Comparison of ENCODE assay signal across 21 cellular contexts in the genomic region with DNA sequence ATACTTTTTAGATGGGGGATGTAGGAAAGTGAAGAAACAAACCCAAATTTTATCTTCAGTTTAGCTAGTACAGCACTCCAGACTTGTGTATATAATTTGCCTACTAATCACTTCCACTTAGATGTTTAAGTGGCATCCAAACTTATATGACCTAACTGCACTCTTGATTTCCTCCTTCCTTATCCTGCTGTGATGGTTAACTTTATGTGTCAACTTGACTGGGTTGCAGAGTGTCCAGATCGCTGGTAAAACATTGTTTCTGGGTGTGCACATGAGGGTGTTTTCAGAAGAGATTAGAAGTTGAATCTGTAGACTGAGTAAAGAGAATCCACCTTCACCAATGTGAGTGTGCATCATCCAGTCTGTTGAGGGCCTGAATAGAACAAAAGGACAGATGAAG.
A peak's percentile ranks its signal among the peaks of the same experiment; 100 is the strongest.
DNase-seq lines count a peak whose midpoint lies in the region; ATAC-seq, FAIRE-seq and TF ChIP-seq lines count a peak whose summit lies in the region.
"Had no signal": no experiment of that assay in that cellular context is flagged by ENCODE, and none has a peak within 500 bp of the region (broad histone marks: within the 10 kb centered on the region; RNA-seq: fewer than 3 reads in every experiment).

No MANE protein-coding gene starts in this region.

- H3K4me1 ChIP-seq in GM23338 (ENCODE audit: insufficient read depth) = no peaks in the 10 kb centered on the region
- H3K4me1 ChIP-seq in mucosa of descending colon (ENCODE audit: low read depth) = no peaks in the 10 kb centered on the region
- H3K4me1 ChIP-seq: BE2C, BLaER1 had no signal

- no peaks in the 10 kb centered on the region for H3F3A ChIP-seq in GM23338 (replicated peaks; ENCODE audit: low read depth)

- H3K79me2 ChIP-seq in GM23338 (replicated peaks; ENCODE audit: insufficient read depth) = no peaks in the 10 kb centered on the region

- no peaks in the 10 kb centered on the region for H3K36me3 Mint-ChIP-seq in GM23338 (ENCODE audit: low read depth)
- H3K36me3 Mint-ChIP-seq: CD14-positive monocyte; CD4-positive, alpha-beta memory T cell; CD4-positive, CD25-positive, alpha-beta regulatory T cell; CD8-positive, alpha-beta memory T cell had no signal

- no peak overlapping the region for H3K4me3 Mint-ChIP-seq in GM23338
- H3K4me3 Mint-ChIP-seq: CD14-positive monocyte; CD4-positive, alpha-beta memory T cell; CD4-positive, CD25-positive, alpha-beta regulatory T cell; CD8-positive, alpha-beta memory T cell had no signal

- no peaks in the 10 kb centered on the region for H3K27me3 ChIP-seq in GM23338 (ENCODE audit: insufficient read depth)
- H3K27me3 ChIP-seq: BE2C, BLaER1 had no signal

- no peaks in the 10 kb centered on the region for H3K9me3 ChIP-seq in mucosa of descending colon
- H3K9me3 ChIP-seq: BE2C, BLaER1 had no signal

- no peak for DNase-seq in D721Med (ENCODE audit: insufficient read length, low spot score)
- DNase-seq in GM23338 (ENCODE audit: low spot score) = no peak
- DNase-seq in mucosa of descending colon = no peak
- no peak for DNase-seq in NCI-H146 treated with DMSO at 0.1 percent for 48 hours (lab: John Stamatoyannopoulos, UW; ENCODE audit: unreplicated experiment)
- DNase-seq in NCI-H2107 (lab: John Stamatoyannopoulos, UW) = no peak
- DNase-seq: 8988T; ACHN; BE2C; C1 segment of cervical spinal cord; CD4-positive, alpha-beta memory T cell; CD4-positive, CD25-positive, alpha-beta regulatory T cell; CD8-positive, alpha-beta memory T cell; COR-L47; DMS79 treated with DMSO at 0.1 percent for 48 hours; GF-D8 had no signal

- intact Hi-C loops in mucosa of descending colon (cut with DNase I, micrococcal nuclease) = no loop called here

- H2AFZ ChIP-seq in GM23338 = 0 out of 2 replicates have a peak overlapping the region, but pooled peaks have one; percentile 52

- no peak for ATAC-seq in GM23338
- ATAC-seq in mucosa of descending colon = peak; percentile 76

- FAIRE-seq in D721Med (lab: Jason Lieb, UNC) = peak; percentile 25
- FAIRE-seq: A204.1, G401.6, GM12891, GM19239 had no signal

- H3K4me1 Mint-ChIP-seq in GM23338 = no peaks in the 10 kb centered on the region
- H3K4me1 Mint-ChIP-seq: CD4-positive, alpha-beta memory T cell; CD4-positive, CD25-positive, alpha-beta regulatory T cell; CD8-positive, alpha-beta memory T cell had no signal

- TF ChIP-seq CTCF in D721Med (IDR thresholded peaks at IDR 0.05; ENCODE audit: insufficient read depth, missing control alignments) (no peak), GM23338 (conservative IDR thresholded peaks at IDR 0.05; ENCODE audit: low read depth in 2 of 2) (no peak), mucosa of descending colon (IDR thresholded peaks at IDR 0.05) (no peak)

- H3K27ac Mint-ChIP-seq in GM23338 = no peak overlapping the region
- H3K27ac Mint-ChIP-seq: CD14-positive monocyte; CD4-positive, alpha-beta memory T cell; CD4-positive, CD25-positive, alpha-beta regulatory T cell; CD8-positive, alpha-beta memory T cell had no signal

- no peaks in the 10 kb centered on the region; the same call in 1 of the 2 replicates for H3K9me2 ChIP-seq in GM23338 (ENCODE audit: insufficient read depth)

- no peaks in the 10 kb centered on the region for H4K20me1 ChIP-seq in GM23338 (replicated peaks; ENCODE audit: insufficient read depth)
- H4K20me1 ChIP-seq: BLaER1 had no signal

- H3K36me3 ChIP-seq in GM23338 (ENCODE audit: insufficient read depth) (no peaks in the 10 kb centered on the region), mucosa of descending colon (ENCODE audit: low read depth) (no peaks in the 10 kb centered on the region)
- H3K36me3 ChIP-seq: BE2C, BLaER1 had no signal

- H3K27ac ChIP-seq in GM23338 (ENCODE audit: low read depth) = no peak overlapping the region
- H3K27ac ChIP-seq: BLaER1 had no signal

- H3K4me2 ChIP-seq in GM23338 = no peak overlapping the region
- H3K4me2 ChIP-seq: BLaER1 had no signal

- H3K4me3 ChIP-seq in GM23338 (no peak overlapping the region), mucosa of descending colon (no peak overlapping the region)
- H3K4me3 ChIP-seq: BLaER1 had no signal

- H3K27me3 Mint-ChIP-seq in GM23338 (ENCODE audit: insufficient read depth, low read depth, poor library complexity) = no peaks in the 10 kb centered on the region

- 0 out of 3 replicates have a peak, but pooled peaks cover 2% of the 10 kb centered on the region for H3K9me3 Mint-ChIP-seq in GM23338
- H3K9me3 Mint-ChIP-seq: CD4-positive, alpha-beta memory T cell had no signal

TF ChIP-seq in GM23338, 12 proteins besides CTCF, POLR2A, EP300 and RAD21 (continues in another document):
- TF ChIP-seq, protein P1, sequence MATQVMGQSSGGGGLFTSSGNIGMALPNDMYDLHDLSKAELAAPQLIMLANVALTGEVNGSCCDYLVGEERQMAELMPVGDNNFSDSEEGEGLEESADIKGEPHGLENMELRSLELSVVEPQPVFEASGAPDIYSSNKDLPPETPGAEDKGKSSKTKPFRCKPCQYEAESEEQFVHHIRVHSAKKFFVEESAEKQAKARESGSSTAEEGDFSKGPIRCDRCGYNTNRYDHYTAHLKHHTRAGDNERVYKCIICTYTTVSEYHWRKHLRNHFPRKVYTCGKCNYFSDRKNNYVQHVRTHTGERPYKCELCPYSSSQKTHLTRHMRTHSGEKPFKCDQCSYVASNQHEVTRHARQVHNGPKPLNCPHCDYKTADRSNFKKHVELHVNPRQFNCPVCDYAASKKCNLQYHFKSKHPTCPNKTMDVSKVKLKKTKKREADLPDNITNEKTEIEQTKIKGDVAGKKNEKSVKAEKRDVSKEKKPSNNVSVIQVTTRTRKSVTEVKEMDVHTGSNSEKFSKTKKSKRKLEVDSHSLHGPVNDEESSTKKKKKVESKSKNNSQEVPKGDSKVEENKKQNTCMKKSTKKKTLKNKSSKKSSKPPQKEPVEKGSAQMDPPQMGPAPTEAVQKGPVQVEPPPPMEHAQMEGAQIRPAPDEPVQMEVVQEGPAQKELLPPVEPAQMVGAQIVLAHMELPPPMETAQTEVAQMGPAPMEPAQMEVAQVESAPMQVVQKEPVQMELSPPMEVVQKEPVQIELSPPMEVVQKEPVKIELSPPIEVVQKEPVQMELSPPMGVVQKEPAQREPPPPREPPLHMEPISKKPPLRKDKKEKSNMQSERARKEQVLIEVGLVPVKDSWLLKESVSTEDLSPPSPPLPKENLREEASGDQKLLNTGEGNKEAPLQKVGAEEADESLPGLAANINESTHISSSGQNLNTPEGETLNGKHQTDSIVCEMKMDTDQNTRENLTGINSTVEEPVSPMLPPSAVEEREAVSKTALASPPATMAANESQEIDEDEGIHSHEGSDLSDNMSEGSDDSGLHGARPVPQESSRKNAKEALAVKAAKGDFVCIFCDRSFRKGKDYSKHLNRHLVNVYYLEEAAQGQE (IDR thresholded peaks at IDR 0.05; ENCODE audit: unreplicated experiment) = no peak
- TF ChIP-seq EZH2phosphoT487 (IDR thresholded peaks at IDR 0.05; ENCODE audit: unreplicated experiment) (no peak), ZNF331 (CRISPR knock-in tag; IDR thresholded peaks at IDR 0.05; ENCODE audit: low read depth) (no peak), POLR2AphosphoS5 (IDR thresholded peaks at IDR 0.05; ENCODE audit: low read depth) (no peak)
- TF ChIP-seq, protein P2, sequence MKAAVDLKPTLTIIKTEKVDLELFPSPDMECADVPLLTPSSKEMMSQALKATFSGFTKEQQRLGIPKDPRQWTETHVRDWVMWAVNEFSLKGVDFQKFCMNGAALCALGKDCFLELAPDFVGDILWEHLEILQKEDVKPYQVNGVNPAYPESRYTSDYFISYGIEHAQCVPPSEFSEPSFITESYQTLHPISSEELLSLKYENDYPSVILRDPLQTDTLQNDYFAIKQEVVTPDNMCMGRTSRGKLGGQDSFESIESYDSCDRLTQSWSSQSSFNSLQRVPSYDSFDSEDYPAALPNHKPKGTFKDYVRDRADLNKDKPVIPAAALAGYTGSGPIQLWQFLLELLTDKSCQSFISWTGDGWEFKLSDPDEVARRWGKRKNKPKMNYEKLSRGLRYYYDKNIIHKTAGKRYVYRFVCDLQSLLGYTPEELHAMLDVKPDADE (IDR thresholded peaks at IDR 0.05) = no peak
